In the genomic region with DNA sequence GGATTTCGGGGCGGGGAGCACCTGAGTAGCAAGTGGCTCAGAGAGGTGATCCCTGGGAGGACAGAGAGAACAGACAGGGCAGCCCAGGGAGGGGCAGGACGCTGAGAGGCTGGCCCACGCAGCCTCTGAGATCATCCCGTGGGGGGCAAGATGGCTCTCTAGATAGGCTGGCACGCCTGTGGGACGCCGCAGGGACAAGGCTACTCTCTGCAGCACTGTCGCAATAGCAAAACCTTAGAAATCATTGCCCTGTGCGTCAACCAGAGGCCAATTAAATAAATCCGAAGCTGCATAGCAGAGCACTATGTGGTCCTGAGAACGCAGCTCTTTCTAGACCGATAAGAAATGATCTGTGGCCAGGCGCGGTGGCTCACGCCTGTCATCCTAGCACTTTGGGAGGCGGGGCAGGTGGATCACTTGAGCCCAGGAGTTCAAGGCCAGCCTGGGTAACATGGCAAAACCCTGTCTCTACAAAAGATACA, we compare ENCODE assay signal across 16 cellular contexts. TPM values are rescaled to one million over a fixed set of nuclear protein-coding genes. Genes with fewer than 3 reads are reported as not detected.
A peak's percentile ranks its signal among the peaks of the same experiment; 100 is the strongest.
DNase-seq lines count a peak whose midpoint lies in the region; ATAC-seq and TF ChIP-seq lines count a peak whose summit lies in the region.
"Had no signal": no experiment of that assay in that cellular context is flagged by ENCODE, and none has a peak within 500 bp of the region (broad histone marks: within the 10 kb centered on the region; RNA-seq: fewer than 3 reads in every experiment).

No MANE protein-coding gene starts in this region.

- no peaks in the 10 kb centered on the region for H3K9me3 Mint-ChIP-seq in stimulated activated naive B cell treated with anti-CD40 and anti-IgM and Interleukin-4, amounts not matched to agents 10 μg/mL and 1 μg/mL and 100 μg/mL, for 72 hours

- peak overlapping the region; percentile 24 for H3K27ac Mint-ChIP-seq in T-helper 17 cell
- H3K27ac Mint-ChIP-seq in stimulated activated naive B cell treated with anti-CD40 and anti-IgM and Interleukin-4, amounts not matched to agents 10 μg/mL and 1 μg/mL and 100 μg/mL, for 72 hours, result peak overlapping the region; percentile 48

- H3K36me3 Mint-ChIP-seq in T-helper 17 cell (ENCODE audit: low read depth), result no peaks in the 10 kb centered on the region
- H3K36me3 Mint-ChIP-seq in stimulated activated naive B cell treated with anti-CD40 and anti-IgM and Interleukin-4, amounts not matched to agents 10 μg/mL and 1 μg/mL and 100 μg/mL, for 72 hours, result no peaks in the 10 kb centered on the region

- peaks cover 22% of the 10 kb centered on the region for H3K4me1 ChIP-seq in HUES6 (ENCODE audit: control insufficient read depth, insufficient read depth, low read length)
- peaks cover 4% of the 10 kb centered on the region; the same call in 1 of the 2 replicates for H3K4me1 ChIP-seq in iPS-20b (ENCODE audit: insufficient read depth, low read length)

- H3K36me3 ChIP-seq in HUES6 (ENCODE audit: control insufficient read depth, insufficient read depth, low read length), result no peaks in the 10 kb centered on the region
- H3K36me3 ChIP-seq in iPS-20b (ENCODE audit: insufficient read depth, low read depth, low read length), result no peaks in the 10 kb centered on the region
- no peaks in the 10 kb centered on the region for H3K36me3 ChIP-seq in brain microvascular endothelial cell (replicated peaks)

- DNase-seq in T-helper 17 cell (no peak), brain microvascular endothelial cell (no peak), H4 (ENCODE audit: low spot score) (no peak)
- DNase-seq in stimulated activated naive B cell treated with anti-CD40 and anti-IgM and Interleukin-4, amounts not matched to agents 10 μg/mL and 1 μg/mL and 100 μg/mL, for 72 hours, result no peak
- DNase-seq: activated CD4-positive, CD25-positive, alpha-beta regulatory T cell; NCI-H1417 treated with DMSO at 0.1 percent for 48 hours; NCI-H446; occipital lobe; stimulated activated CD4-positive, alpha-beta T cell treated with anti-CD3 and anti-CD28 coated beads, Interleukin-4, amount 100 ng/mL, for 4 hours had no signal

- H3K27ac ChIP-seq in HUES6 (ENCODE audit: low read depth, low read length) (no peak overlapping the region), iPS-20b (ENCODE audit: low read length) (no peak overlapping the region), brain microvascular endothelial cell (no peak overlapping the region)
- H3K27ac ChIP-seq: KMS-11 had no signal

- TF ChIP-seq CTCF in brain microvascular endothelial cell (IDR thresholded peaks at IDR 0.05; ENCODE audit: low read depth, low read length, missing control alignments), result no peak

- no peak overlapping the region for H3K4me3 Mint-ChIP-seq in T-helper 17 cell
- no peak overlapping the region for H3K4me3 Mint-ChIP-seq in stimulated activated naive B cell treated with anti-CD40 and anti-IgM and Interleukin-4, amounts not matched to agents 10 μg/mL and 1 μg/mL and 100 μg/mL, for 72 hours
- H3K4me3 Mint-ChIP-seq: B cell had no signal

- no peak for ATAC-seq in T-helper 17 cell
- no peak for ATAC-seq in stimulated activated naive B cell treated with anti-CD40 and anti-IgM and Interleukin-4, amounts not matched to agents 10 μg/mL and 1 μg/mL and 100 μg/mL, for 72 hours (replicated peaks)
- ATAC-seq in GM18909 (IDR thresholded peaks at IDR 0.05; ENCODE audit: poor library complexity, unreplicated experiment), result no peak
- no peak for ATAC-seq in GM21526 (IDR thresholded peaks at IDR 0.05; ENCODE audit: low FRiP score, unreplicated experiment)

- peak overlapping the region; percentile 52 for H3K4me3 ChIP-seq in HUES6 (ENCODE audit: low read depth, low read length)
- peak overlapping the region; percentile 66; the same call in 1 of the 2 replicates for H3K4me3 ChIP-seq in iPS-20b (ENCODE audit: low read length)
- H3K4me3 ChIP-seq in brain microvascular endothelial cell (ENCODE audit: low read depth, low read length), result no peak overlapping the region

- no peak overlapping the region for H3K9ac ChIP-seq in HUES6 (ENCODE audit: low read length)
- peak overlapping the region; percentile 71; the same call in 1 of the 2 replicates for H3K9ac ChIP-seq in iPS-20b (ENCODE audit: low read depth, low read length)
- H3K9ac ChIP-seq: KMS-11 had no signal

- H3K27me3 ChIP-seq in HUES6 (ENCODE audit: control insufficient read depth, insufficient read depth, low read length) (no peaks in the 10 kb centered on the region), iPS-20b (ENCODE audit: insufficient read depth, low read length) (no peaks in the 10 kb centered on the region), brain microvascular endothelial cell (replicated peaks) (no peaks in the 10 kb centered on the region)

- H3K9me3 ChIP-seq in HUES6 (ENCODE audit: control insufficient read depth, insufficient read depth, low read depth, low read length) (peaks cover 2% of the 10 kb centered on the region; the same call in 1 of the 2 replicates), T-helper 17 cell (ENCODE audit: control insufficient read depth, low read length, poor library complexity, severe bottlenecking) (no peaks in the 10 kb centered on the region), iPS-20b (ENCODE audit: insufficient read depth, low read depth, low read length) (no peaks in the 10 kb centered on the region)

- in situ Hi-C loops in brain microvascular endothelial cell (cut with HindIII; ENCODE audit: low pct_ligation_motif_present, low sequenced_read_pairs), result no loop called here

- no peaks in the 10 kb centered on the region for H3K27me3 Mint-ChIP-seq in T-helper 17 cell
- no peaks in the 10 kb centered on the region for H3K27me3 Mint-ChIP-seq in stimulated activated naive B cell treated with anti-CD40 and anti-IgM and Interleukin-4, amounts not matched to agents 10 μg/mL and 1 μg/mL and 100 μg/mL, for 72 hours
- H3K27me3 Mint-ChIP-seq: B cell had no signal

- peaks cover 6% of the 10 kb centered on the region for H3K4me1 Mint-ChIP-seq in T-helper 17 cell
- H3K4me1 Mint-ChIP-seq in stimulated activated naive B cell treated with anti-CD40 and anti-IgM and Interleukin-4, amounts not matched to agents 10 μg/mL and 1 μg/mL and 100 μg/mL, for 72 hours, result peaks cover 7 to 14% of the 10 kb centered on the region in 2 donors

RNA-seq across cellular contexts. Expression of a gene that starts 5.1 kb away (rescaled TPM):
- total RNA-seq in T-helper 17 cell, result not detected
- 0.31 TPM in 1 of 2 replicates, not detected in the other for total RNA-seq in H4 (2014; rRNA removed; shearing (Covaris generic))
- total RNA-seq: OCI-LY7 had no signal

RNA-seq across cellular contexts. Expression of a gene that starts 32.1 kb away (rescaled TPM):
- total RNA-seq in T-helper 17 cell, result 1 to 10 TPM; 4.1 to 5.1 TPM
- 31.9 and 37.5 TPM in 2 replicates for total RNA-seq in H4 (2014; rRNA removed; shearing (Covaris generic))
- total RNA-seq: OCI-LY7 had no signal

RNA-seq across cellular contexts. Expression of a gene that starts 38.7 kb away (rescaled TPM):
- 10 to 100 TPM; 11.4 to 17.0 TPM for total RNA-seq in T-helper 17 cell
- total RNA-seq in H4 (2014; rRNA removed; shearing (Covaris generic)), result 3.9 and 5.8 TPM in 2 replicates

RNA-seq across cellular contexts. Expression of a gene that starts 51.8 kb away (rescaled TPM):
- 10 to 100 TPM; 95.1 to 97.2 TPM for total RNA-seq in T-helper 17 cell
- total RNA-seq in H4 (2014; rRNA removed; shearing (Covaris generic)), result 32.5 and 41.4 TPM in 2 replicates
